ENCODE assay signal across 26 cellular contexts in the genomic region with DNA sequence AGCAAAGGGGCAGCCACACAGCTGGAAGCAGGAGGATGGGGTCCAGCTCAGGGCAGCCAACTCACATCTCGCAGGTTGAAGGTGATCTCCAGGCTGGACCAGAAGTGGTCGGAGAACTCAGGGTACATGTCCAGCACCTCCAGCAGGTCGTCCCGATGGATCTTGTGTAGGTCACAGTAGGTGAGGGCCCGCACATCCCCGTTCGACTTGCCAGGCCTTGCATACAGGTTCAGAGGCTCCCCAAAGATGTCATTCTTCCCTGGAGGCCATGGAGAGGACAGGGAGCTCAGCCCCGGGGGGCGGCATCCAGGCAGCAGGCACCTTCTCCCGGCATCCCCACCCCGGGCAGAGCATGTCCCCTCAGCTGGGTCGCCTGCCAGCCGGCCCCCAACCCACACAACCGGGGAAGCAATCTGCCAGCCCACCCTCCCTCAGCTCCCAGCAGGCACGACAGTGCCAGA. TPM values are rescaled to one million over a fixed set of nuclear protein-coding genes. Genes with fewer than 3 reads are reported as not detected.
DNase-seq lines count a peak whose midpoint lies in the region; ATAC-seq, FAIRE-seq and TF ChIP-seq lines count a peak whose summit lies in the region.
"Had no signal": no experiment of that assay in that cellular context is flagged by ENCODE, and none has a peak within 500 bp of the region (broad histone marks: within the 10 kb centered on the region; RNA-seq: fewer than 3 reads in every experiment).

No MANE protein-coding gene starts in this region.

- peak; percentile 2 for DNase-seq in activated CD4-positive, alpha-beta T cell treated with anti-CD3 and anti-CD28 coated beads for 36 hours
- DNase-seq in activated CD4-positive, alpha-beta T cell treated with anti-CD3 and anti-CD28 coated beads, Interleukin-2, amount 50 U/mL, for 4 hours: no peak
- DNase-seq in GM12891 (ENCODE audit: insufficient read length, low spot score) (peak; percentile 20), adrenal gland (peak in 4 of 7 donors; percentile 7 to 51 (median 12)), mesenteric fat pad (ENCODE audit: low spot score) (peak; percentile 71), transverse colon (no peak), NCI-H2227 (lab: John Stamatoyannopoulos, UW; ENCODE audit: unreplicated experiment) (no peak)
- DNase-seq: activated CD8-positive, alpha-beta T cell treated with anti-CD3 and anti-CD28 coated beads, Interleukin-2, amount 10 ng/mL, durations not matched to agents 7 days and 5 days; Calu3; EL; endodermal cell; GOT3; immature natural killer cell; Kasumi-1; mammary epithelial cell; naive thymus-derived CD4-positive, alpha-beta T cell; NCI-H1092; NCI-H2081; NCI-H510A; small intestine; stimulated activated CD4-positive, alpha-beta T cell treated with anti-CD3 and anti-CD28 coated beads, Interleukin-4, amount 100 ng/mL, for 24 hours; T-cell had no signal

- peaks cover 0 to 3% of the 10 kb centered on the region in 2 donors for H3K4me1 ChIP-seq in adrenal gland (replicated peaks in 1 of 2)
- H3K4me1 ChIP-seq in transverse colon: peaks cover 0 to 18% (median 7%) of the 10 kb centered on the region in 4 donors

- H3K27me3 Mint-ChIP-seq in activated CD4-positive, alpha-beta T cell treated with anti-CD3 and anti-CD28 coated beads for 36 hours: peaks cover 2% of the 10 kb centered on the region

- no peak overlapping the region for H3K27ac Mint-ChIP-seq in activated CD4-positive, alpha-beta T cell treated with anti-CD3 and anti-CD28 coated beads for 36 hours
- H3K27ac Mint-ChIP-seq: activated CD8-positive, alpha-beta T cell treated with anti-CD3 and anti-CD28 coated beads, Interleukin-2, amount 10 ng/mL, durations not matched to agents 7 days and 5 days; endodermal cell; immature natural killer cell; naive thymus-derived CD4-positive, alpha-beta T cell; progenitor cell of endocrine pancreas; T-cell had no signal

- TF ChIP-seq CTCF in adrenal gland (IDR thresholded peaks at IDR 0.05) (no peak), transverse colon (IDR thresholded peaks at IDR 0.05) (no peak)

- H3K4me3 ChIP-seq in adrenal gland (no peak overlapping the region), transverse colon (no peak overlapping the region)
- H3K4me3 ChIP-seq: vagina had no signal

- no peak for TF ChIP-seq EP300 in transverse colon (IDR thresholded peaks at IDR 0.05; ENCODE audit: low read depth)

- CTCF ChIA-PET in activated CD4-positive, alpha-beta T cell treated with anti-CD3 and anti-CD28 coated beads for 36 hours (lab: Charles Lee): interaction anchor here (0.7 to 1.0 kb wide), 3 partner anchors 14 to 175 kb away, joined by 3 to 5 read pairs (median 3); no protein-coding TSS in a partner anchor

- H3K9me3 Mint-ChIP-seq in activated CD4-positive, alpha-beta T cell treated with anti-CD3 and anti-CD28 coated beads for 36 hours (ENCODE audit: low read depth): no peaks in the 10 kb centered on the region
- H3K9me3 Mint-ChIP-seq: endodermal cell; immature natural killer cell; naive thymus-derived CD4-positive, alpha-beta T cell; T-cell had no signal

- ATAC-seq in activated CD4-positive, alpha-beta T cell treated with anti-CD3 and anti-CD28 coated beads for 36 hours: no peak
- no peak for ATAC-seq in HG02938 (IDR thresholded peaks at IDR 0.05; ENCODE audit: unreplicated experiment)
- ATAC-seq: activated CD8-positive, alpha-beta T cell treated with anti-CD3 and anti-CD28 coated beads, Interleukin-2, amount 10 ng/mL, durations not matched to agents 7 days and 5 days; naive thymus-derived CD4-positive, alpha-beta T cell; T-cell had no signal

- intact Hi-C loops in activated CD4-positive, alpha-beta T cell treated with anti-CD3 and anti-CD28 coated beads for 36 hours (cut with DNase I, micrococcal nuclease): no loop called here
- intact Hi-C loops in adrenal gland (cut with DNase I): no loop called here
- intact Hi-C loops in transverse colon (cut with DNase I; ENCODE audit: low total_unique reads): no loop called here

- H3K4me1 Mint-ChIP-seq in activated CD4-positive, alpha-beta T cell treated with anti-CD3 and anti-CD28 coated beads for 36 hours: no peaks in the 10 kb centered on the region
- H3K4me1 Mint-ChIP-seq: immature natural killer cell, T-cell had no signal

- H3K36me3 Mint-ChIP-seq in activated CD4-positive, alpha-beta T cell treated with anti-CD3 and anti-CD28 coated beads for 36 hours (ENCODE audit: low read depth): no peaks in the 10 kb centered on the region
- H3K36me3 Mint-ChIP-seq: immature natural killer cell, T-cell had no signal

- H3K27ac ChIP-seq in adrenal gland: no peak overlapping the region
- H3K27ac ChIP-seq in transverse colon: no peak overlapping the region
- H3K27ac ChIP-seq: vagina had no signal

- no peak for TF ChIP-seq POLR2A in GM12891 (IDR thresholded peaks at IDR 0.05; ENCODE audit: low read depth, low read length)
- TF ChIP-seq POLR2A in adrenal gland (IDR thresholded peaks at IDR 0.05): no peak
- TF ChIP-seq POLR2A in transverse colon (IDR thresholded peaks at IDR 0.05): no peak

- H3K36me3 ChIP-seq in adrenal gland (replicated peaks in 1 of 2) (no peaks in the 10 kb centered on the region), transverse colon (no peaks in the 10 kb centered on the region)
- H3K36me3 ChIP-seq: vagina had no signal

- POLR2A ChIA-PET in activated CD4-positive, alpha-beta T cell treated with anti-CD3 and anti-CD28 coated beads for 36 hours (lab: Charles Lee): no interaction called here

- H3K9me3 ChIP-seq in adrenal gland (replicated peaks in 1 of 3) (no peaks in the 10 kb centered on the region), transverse colon (no peaks in the 10 kb centered on the region)
- H3K9me3 ChIP-seq: BE2C, vagina had no signal

- no peak overlapping the region for H3K4me3 Mint-ChIP-seq in activated CD4-positive, alpha-beta T cell treated with anti-CD3 and anti-CD28 coated beads for 36 hours
- H3K4me3 Mint-ChIP-seq: activated CD8-positive, alpha-beta T cell treated with anti-CD3 and anti-CD28 coated beads, Interleukin-2, amount 10 ng/mL, durations not matched to agents 7 days and 5 days; endodermal cell; immature natural killer cell; naive thymus-derived CD4-positive, alpha-beta T cell; T-cell had no signal

- no peak for FAIRE-seq in GM12891 (lab: Jason Lieb, UNC)
- FAIRE-seq: small intestine had no signal

- WGBS in adrenal gland, 4 donors: 81 to 97% (median 85%) methylated on average over 6 to 15 of the region's 15 CpGs
- 88% methylated on average over 14 of the region's 15 CpGs; no CpG with 5 or more reads in 1 of the 2 donors for WGBS in transverse colon (ENCODE audit: low coverage in 1 of 2), 2 donors

- in situ Hi-C loops in transverse colon (cut with MboI; ENCODE audit: low pct_ligation_motif_present in 1 of 4, low pct_unique_long_range_greater_than_20kb in 1 of 4, low sequenced_read_pairs in 3 of 4): no loop called here

- no peaks in the 10 kb centered on the region for H3K27me3 ChIP-seq in adrenal gland
- H3K27me3 ChIP-seq in transverse colon: peaks cover 15% of the 10 kb centered on the region
- H3K27me3 ChIP-seq: BE2C, vagina had no signal

TF ChIP-seq in GM12891, 5 proteins besides CTCF, POLR2A, EP300 and RAD21:
- TF ChIP-seq POLR2AphosphoS5 (IDR thresholded peaks at IDR 0.05; ENCODE audit: low read depth, low read length): no peak
- TF ChIP-seq TAF1 (IDR thresholded peaks at IDR 0.05; ENCODE audit: low read depth, low read length): no peak
- no peak for TF ChIP-seq PAX5 (IDR thresholded peaks at IDR 0.05; ENCODE audit: insufficient read depth, low read length, severe bottlenecking)
- no peak for TF ChIP-seq POU2F2 (IDR thresholded peaks at IDR 0.05; ENCODE audit: low read depth, low read length)
- TF ChIP-seq SPI1 (IDR thresholded peaks at IDR 0.05; ENCODE audit: low read depth, low read length): no peak

RNA-seq across cellular contexts. Expression of gene KCNH2, which starts 29.3 kb away (rescaled TPM):
- under 1 TPM; 0.48 to 0.54 TPM for total RNA-seq in activated CD4-positive, alpha-beta T cell treated with anti-CD3 and anti-CD28 coated beads for 36 hours
- 0.09 TPM for polyA plus RNA-seq in GM12891 (2012; ENCODE audit: low read depth, missing spikeins)
- total RNA-seq in adrenal gland (10 to 100 TPM in 1 of 8 donors, 1 to 10 TPM in 7; 1.1 to 10.7 (median 4.5) TPM), mesenteric fat pad (0.32 TPM), transverse colon (10 to 100 TPM in 3 of 4 donors, 1 to 10 TPM in 1; 9.5 to 39.0 (median 19.3) TPM)
- 10 to 100 TPM in 1 of 3 donors, 1 to 10 TPM in 2; 4.5 to 18.7 (median 6.8) TPM for polyA plus RNA-seq in adrenal gland
- total RNA-seq: activated CD8-positive, alpha-beta T cell treated with anti-CD3 and anti-CD28 coated beads, Interleukin-2, amount 10 ng/mL, durations not matched to agents 7 days and 5 days had no signal
- polyA plus RNA-seq: immature natural killer cell, mammary epithelial cell had no signal

RNA-seq across cellular contexts. Expression of gene NOS3, which starts 42.0 kb away (rescaled TPM):
- 10 to 100 TPM in 1 of 2 experiments, 1 to 10 TPM in 1; 9.3 to 11.1 TPM for total RNA-seq in activated CD4-positive, alpha-beta T cell treated with anti-CD3 and anti-CD28 coated beads for 36 hours
- 0.04 TPM for polyA plus RNA-seq in GM12891 (2012; ENCODE audit: low read depth, missing spikeins)
- total RNA-seq in adrenal gland: 10 to 100 TPM in 7 of 8 donors, 1 to 10 TPM in 1; 8.8 to 26.5 (median 15.6) TPM
- polyA plus RNA-seq in adrenal gland: 10 to 100 TPM in 2 of 3 donors, 1 to 10 TPM in 1; 2.2 to 23.3 (median 14.9) TPM
- total RNA-seq in mesenteric fat pad: 57.1 TPM
- 10 to 100 TPM in 2 of 4 donors, 1 to 10 TPM in 2; 2.5 to 34.2 (median 7.0) TPM for total RNA-seq in transverse colon

Comparison
In these comparisons a context has a peak if more than half of its experiments do, and no peak if none do; other contexts are left out.
1. DNase-seq: peak in activated CD4-positive, alpha-beta T cell treated with anti-CD3 and anti-CD28 coated beads for 36 hours (single experiment), GM12891 (single experiment), adrenal gland (4 of 7) and mesenteric fat pad (single experiment); none in activated CD4-positive, alpha-beta T cell treated with anti-CD3 and anti-CD28 coated beads, Interleukin-2, amount 50 U/mL, for 4 hours (0 of 2), transverse colon (single experiment) and NCI-H2227 (single experiment).